ENCODE assay signal across 15 cellular contexts in genomic region chr2:165018207-165018606, GRCh38.
DNase-seq lines count a peak whose midpoint lies in the region; ATAC-seq and TF ChIP-seq lines count a peak whose summit lies in the region.
"Had no signal": no experiment of that assay in that cellular context is flagged by ENCODE, and none has a peak within 500 bp of the region (broad histone marks: within the 10 kb centered on the region; RNA-seq: fewer than 3 reads in every experiment).

No MANE protein-coding gene starts in this region.

- H3K4me1 ChIP-seq in GM23248 (ENCODE audit: insufficient read depth) (no peaks in the 10 kb centered on the region), neuron (ENCODE audit: insufficient read depth, low read length) (peaks cover 25% of the 10 kb centered on the region), uterus (no peaks in the 10 kb centered on the region)
- H3K4me1 ChIP-seq: sigmoid colon had no signal

- H3K79me2 ChIP-seq in GM23248 (ENCODE audit: insufficient read depth), result no peaks in the 10 kb centered on the region

- TF ChIP-seq CTCF in uterus (IDR thresholded peaks at IDR 0.05), result no peak

- no peaks in the 10 kb centered on the region for H3K36me3 ChIP-seq in GM23248 (ENCODE audit: low read depth)
- no peaks in the 10 kb centered on the region for H3K36me3 ChIP-seq in neuron (ENCODE audit: insufficient read depth, low read length)
- no peaks in the 10 kb centered on the region for H3K36me3 ChIP-seq in uterus
- H3K36me3 ChIP-seq: BLaER1 treated with 17β-estradiol and CSF1 and Interleukin-3, amounts not matched to agents 10 nM and 100 nM; sigmoid colon; SJCRH30 had no signal

- H3K9ac ChIP-seq in GM23248, result no peak overlapping the region
- H3K9ac ChIP-seq: BLaER1 treated with 17β-estradiol and CSF1 and Interleukin-3, amounts not matched to agents 10 nM and 100 nM had no signal

- ATAC-seq in HG02884 (IDR thresholded peaks at IDR 0.05; ENCODE audit: unreplicated experiment), result no peak
- no peak for ATAC-seq in GM19395 (IDR thresholded peaks at IDR 0.05; ENCODE audit: unreplicated experiment)

- TF ChIP-seq POLR2A in uterus (IDR thresholded peaks at IDR 0.05), result no peak

- H3K4me3 ChIP-seq in GM23248, result no peak overlapping the region
- H3K4me3 ChIP-seq in neuron (ENCODE audit: low read length), result peak overlapping the region; percentile 20
- no peak overlapping the region for H3K4me3 ChIP-seq in uterus
- H3K4me3 ChIP-seq: BLaER1 treated with 17β-estradiol and CSF1 and Interleukin-3, amounts not matched to agents 10 nM and 100 nM; sigmoid colon; SJCRH30 had no signal

- H4K20me1 ChIP-seq in GM23248 (ENCODE audit: insufficient read depth), result no peaks in the 10 kb centered on the region
- H4K20me1 ChIP-seq: BLaER1 treated with 17β-estradiol and CSF1 and Interleukin-3, amounts not matched to agents 10 nM and 100 nM had no signal

- in situ Hi-C loops in GM23248 (cut with MboI), result loop anchor here (25.0 kb wide), 1 partner anchor 169 kb away; no protein-coding TSS in a partner anchor

- intact Hi-C loops in uterus (cut with DNase I; ENCODE audit: low total_unique reads), result no loop called here

- H3K4me2 ChIP-seq in GM23248 (ENCODE audit: unreplicated experiment), result no peak overlapping the region
- H3K4me2 ChIP-seq: BLaER1 treated with 17β-estradiol and CSF1 and Interleukin-3, amounts not matched to agents 10 nM and 100 nM had no signal

- H3K27ac ChIP-seq in GM23248 (no peak overlapping the region), uterus (no peak overlapping the region)
- H3K27ac ChIP-seq: BLaER1 treated with 17β-estradiol and CSF1 and Interleukin-3, amounts not matched to agents 10 nM and 100 nM; sigmoid colon; SJCRH30 had no signal

- WGBS in GM23248 (ENCODE audit: low coverage in 1 of 2, low lambda C conversion rate in 2 of 2, missing lambda C conversion rate in 2 of 2), 2 experiments, result 18% methylated on average over 6 of the region's 6 CpGs

- no peaks in the 10 kb centered on the region for H3F3A ChIP-seq in GM23248 (ENCODE audit: insufficient read depth)

- H3K27me3 ChIP-seq in GM23248 (replicated peaks; ENCODE audit: insufficient read depth) (peaks cover 5% of the 10 kb centered on the region; the same call in 1 of the 2 replicates), neuron (ENCODE audit: insufficient read depth, low read length) (no peaks in the 10 kb centered on the region), uterus (no peaks in the 10 kb centered on the region)
- H3K27me3 ChIP-seq: BLaER1 treated with 17β-estradiol and CSF1 and Interleukin-3, amounts not matched to agents 10 nM and 100 nM; sigmoid colon; SJCRH30 had no signal

- H2AFZ ChIP-seq in GM23248 (no peak overlapping the region), neuron (ENCODE audit: low read depth, low read length) (peak overlapping the region; percentile 21)

- peak; percentile 22 for DNase-seq in GM23248
- peak; percentile 92 for DNase-seq in NCI-H2227 (lab: John Stamatoyannopoulos, UW; ENCODE audit: unreplicated experiment)
- DNase-seq in cerebellum (ENCODE audit: low spot score), result peak; percentile 21
- DNase-seq in uterus, result no peak
- no peak for DNase-seq in SW480 (ENCODE audit: low spot score)
- DNase-seq: activated CD8-positive, alpha-beta memory T cell treated with anti-CD3 and anti-CD28 coated beads, Interleukin-2, amount 50 U/mL, for 4 hours; activated naive CD8-positive, alpha-beta T cell treated with anti-CD3 and anti-CD28 coated beads for 36 hours; islet precursor cell; naive B cell; sigmoid colon had no signal

- no peaks in the 10 kb centered on the region for H3K9me2 ChIP-seq in GM23248 (ENCODE audit: insufficient read depth)

- H3K9me3 ChIP-seq in GM23248 (ENCODE audit: low read depth) (no peaks in the 10 kb centered on the region), neuron (ENCODE audit: low read length) (no peaks in the 10 kb centered on the region), uterus (no peaks in the 10 kb centered on the region)
- H3K9me3 ChIP-seq: BLaER1 treated with 17β-estradiol and CSF1 and Interleukin-3, amounts not matched to agents 10 nM and 100 nM; sigmoid colon; SJCRH30 had no signal

Comparison
In these comparisons a context has a peak if more than half of its experiments do, and no peak if none do; other contexts are left out.
1. DNase-seq: peak in GM23248 (single experiment), NCI-H2227 (single experiment) and cerebellum (single experiment); none in uterus (0 of 2) and SW480 (single experiment).